ENCODE assay signal across 26 cellular contexts in the genomic region with DNA sequence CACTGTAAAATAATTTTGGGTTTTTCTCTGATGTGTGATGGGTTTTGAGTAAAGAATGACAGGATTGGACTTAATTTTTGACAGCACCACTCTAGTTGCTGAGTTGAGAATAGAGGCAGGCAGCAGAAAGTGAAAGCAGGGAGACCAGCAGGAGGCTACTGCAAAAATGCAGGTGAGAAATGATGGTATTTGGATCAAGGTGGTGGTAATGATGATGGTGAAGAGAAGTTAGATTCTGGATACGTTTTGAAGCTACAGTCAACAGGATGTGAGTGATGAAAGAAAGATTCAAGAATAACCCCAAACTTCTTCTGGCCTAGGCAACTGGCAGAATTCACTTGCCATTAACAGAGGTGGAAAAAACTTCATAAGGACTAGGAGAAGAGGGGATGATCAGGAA. TPM values are rescaled to one million over a fixed set of nuclear protein-coding genes. Genes with fewer than 3 reads are reported as not detected.
"Had no signal": no experiment of that assay in that cellular context is flagged by ENCODE, and none has a peak within 500 bp of the region (broad histone marks: within the 10 kb centered on the region; RNA-seq: fewer than 3 reads in every experiment).

No MANE protein-coding gene starts in this region.

- H3K4me1 ChIP-seq: esophagus squamous epithelium, gastroesophageal sphincter, heart right ventricle had no signal

- H3K27me3 ChIP-seq: brain microvascular endothelial cell, dorsolateral prefrontal cortex, esophagus squamous epithelium had no signal

- H3K27me3 Mint-ChIP-seq: activated CD4-positive, alpha-beta T cell treated with anti-CD3 and anti-CD28 coated beads, Interleukin-2, amount 10 ng/mL, durations not matched to agents 7 days and 5 days; activated naive CD8-positive, alpha-beta T cell treated with anti-CD3 and anti-CD28 coated beads, Interleukin-2, amount 10 ng/mL, durations not matched to agents 7 days and 5 days had no signal

- H3K27ac Mint-ChIP-seq: activated CD4-positive, alpha-beta T cell treated with anti-CD3 and anti-CD28 coated beads, Interleukin-2, amount 10 ng/mL, durations not matched to agents 7 days and 5 days; activated naive CD4-positive, alpha-beta T cell treated with anti-CD3 and anti-CD28 coated beads, Interleukin-2, amount 50 U/mL, for 72 hours; activated naive CD8-positive, alpha-beta T cell treated with anti-CD3 and anti-CD28 coated beads, Interleukin-2, amount 10 ng/mL, durations not matched to agents 7 days and 5 days; activated T-helper 1 cell treated with anti-CD3 and anti-CD28 coated beads, Interleukin-12 subunit alpha, Interleukin-12 subunit beta, Interleukin-2, Interleukin-4 antibody, amounts not matched to agents 30 ng/mL and 10 ng/mL and 1 ng/mL, durations not matched to agents 14 hours and 24 hours and 36 hours; activated T-helper 2 cell treated with anti-CD3 and anti-CD28 coated beads, Interferon-gamma antibody, Interleukin-2, Interleukin-4, amounts not matched to agents 10 μg/mL and 5 μg/mL and 100 μg/mL, durations not matched to agents 14 hours and 24 hours and 36 hours; dendritic cell treated with granulocyte-macrophage colony-stimulating factor and Interleukin-4, amounts not matched to agents 40 ng/mL and 50 ng/mL, for 4 days had no signal

- H3K36me3 Mint-ChIP-seq: activated naive CD4-positive, alpha-beta T cell treated with anti-CD3 and anti-CD28 coated beads, Interleukin-2, amount 50 U/mL, for 72 hours; activated naive CD8-positive, alpha-beta T cell treated with anti-CD3 and anti-CD28 coated beads, Interleukin-2, amount 10 ng/mL, durations not matched to agents 7 days and 5 days had no signal

- H3K27ac ChIP-seq: brain microvascular endothelial cell, coronary artery, dorsolateral prefrontal cortex, esophagus squamous epithelium, gastroesophageal sphincter, heart right ventricle, hepatocyte had no signal

- H3K4me3 Mint-ChIP-seq: activated CD4-positive, alpha-beta T cell treated with anti-CD3 and anti-CD28 coated beads, Interleukin-2, amount 10 ng/mL, durations not matched to agents 7 days and 5 days; activated naive CD8-positive, alpha-beta T cell treated with anti-CD3 and anti-CD28 coated beads, Interleukin-2, amount 10 ng/mL, durations not matched to agents 7 days and 5 days; activated T-cell treated with anti-CD3 and anti-CD28 coated beads, Interleukin-2, amount 50 U/mL, for 4 hours; activated T-helper 1 cell treated with anti-CD3 and anti-CD28 coated beads, Interleukin-12 subunit alpha, Interleukin-12 subunit beta, Interleukin-2, Interleukin-4 antibody, amounts not matched to agents 30 ng/mL and 10 ng/mL and 1 ng/mL, durations not matched to agents 14 hours and 24 hours and 36 hours; central memory CD8-positive, alpha-beta T cell; dendritic cell treated with granulocyte-macrophage colony-stimulating factor and Interleukin-4, amounts not matched to agents 40 ng/mL and 50 ng/mL, for 4 days had no signal

- H3K4me1 Mint-ChIP-seq: activated CD4-positive, alpha-beta T cell treated with anti-CD3 and anti-CD28 coated beads, Interleukin-2, amount 10 ng/mL, durations not matched to agents 7 days and 5 days; activated naive CD8-positive, alpha-beta T cell treated with anti-CD3 and anti-CD28 coated beads, Interleukin-2, amount 10 ng/mL, durations not matched to agents 7 days and 5 days; central memory CD8-positive, alpha-beta T cell had no signal

- ATAC-seq: activated T-cell treated with anti-CD3 and anti-CD28 coated beads, Interleukin-2, amount 50 U/mL, for 4 hours; gastroesophageal sphincter; heart right ventricle had no signal

- DNase-seq: activated CD4-positive, alpha-beta T cell treated with anti-CD3 and anti-CD28 coated beads for 4 hours; activated CD4-positive, alpha-beta T cell treated with anti-CD3 and anti-CD28 coated beads, Interleukin-2, amount 10 ng/mL, durations not matched to agents 7 days and 5 days; activated CD4-positive, alpha-beta T cell treated with anti-CD3 and anti-CD28 coated beads, Interleukin-2, amount 50 U/mL, for 4 hours; activated CD4-positive, CD25-positive, alpha-beta regulatory T cell; activated CD4-positive, CD25-positive, alpha-beta regulatory T cell treated with anti-CD3 and anti-CD28 coated beads, Interleukin-2, amount 50 U/mL, for 72 hours; activated CD8-positive, alpha-beta memory T cell treated with anti-CD3 and anti-CD28 coated beads, Interleukin-2, amount 50 U/mL, for 48 hours; activated effector memory CD4-positive, alpha-beta T cell treated with anti-CD3 and anti-CD28 coated beads, Interleukin-2, amount 50 U/mL, for 16 hours; activated naive CD8-positive, alpha-beta T cell treated with anti-CD3 and anti-CD28 coated beads, Interleukin-2, amount 10 ng/mL, durations not matched to agents 7 days and 5 days; activated T-cell treated with anti-CD3 and anti-CD28 coated beads, Interleukin-2, amount 50 U/mL, for 4 hours; brain microvascular endothelial cell; dorsolateral prefrontal cortex; effector memory CD4-positive, alpha-beta T cell; erythroblast; esophagus squamous epithelium; foreskin melanocyte; heart right ventricle; T-helper 2 cell had no signal

- H3K36me3 ChIP-seq: brain microvascular endothelial cell, esophagus squamous epithelium, gastroesophageal sphincter, heart right ventricle had no signal

- H3K9me3 Mint-ChIP-seq: activated CD4-positive, alpha-beta T cell treated with anti-CD3 and anti-CD28 coated beads, Interleukin-2, amount 10 ng/mL, durations not matched to agents 7 days and 5 days; activated naive CD8-positive, alpha-beta T cell treated with anti-CD3 and anti-CD28 coated beads, Interleukin-2, amount 10 ng/mL, durations not matched to agents 7 days and 5 days; activated T-helper 1 cell treated with anti-CD3 and anti-CD28 coated beads, Interleukin-12 subunit alpha, Interleukin-12 subunit beta, Interleukin-2, Interleukin-4 antibody, amounts not matched to agents 30 ng/mL and 10 ng/mL and 1 ng/mL, durations not matched to agents 14 hours and 24 hours and 36 hours; activated T-helper 2 cell treated with anti-CD3 and anti-CD28 coated beads, Interferon-gamma antibody, Interleukin-2, Interleukin-4, amounts not matched to agents 10 μg/mL and 5 μg/mL and 100 μg/mL, durations not matched to agents 14 hours and 24 hours and 36 hours; dendritic cell treated with granulocyte-macrophage colony-stimulating factor and Interleukin-4, amounts not matched to agents 40 ng/mL and 50 ng/mL, for 4 days had no signal

- H3K9me3 ChIP-seq: esophagus squamous epithelium, gastroesophageal sphincter, heart right ventricle had no signal

- H3K4me3 ChIP-seq: coronary artery, dorsolateral prefrontal cortex, esophagus squamous epithelium, gastroesophageal sphincter, heart right ventricle, hepatocyte had no signal

RNA-seq across cellular contexts. Expression of gene AK5, which starts 14.8 kb away (rescaled TPM):
- total RNA-seq: activated T-helper 1 cell treated with anti-CD3 and anti-CD28 coated beads, Interleukin-12 subunit alpha, Interleukin-12 subunit beta, Interleukin-2, Interleukin-4 antibody, amounts not matched to agents 30 ng/mL and 10 ng/mL and 1 ng/mL, durations not matched to agents 14 hours and 24 hours and 36 hours; activated T-helper 2 cell treated with anti-CD3 and anti-CD28 coated beads, Interferon-gamma antibody, Interleukin-2, Interleukin-4, amounts not matched to agents 10 μg/mL and 5 μg/mL and 100 μg/mL, durations not matched to agents 14 hours and 24 hours and 36 hours; bronchial epithelial cell; esophagus squamous epithelium; hepatocyte had no signal
